ENCODE assay signal across 1 cellular context in the genomic region with DNA sequence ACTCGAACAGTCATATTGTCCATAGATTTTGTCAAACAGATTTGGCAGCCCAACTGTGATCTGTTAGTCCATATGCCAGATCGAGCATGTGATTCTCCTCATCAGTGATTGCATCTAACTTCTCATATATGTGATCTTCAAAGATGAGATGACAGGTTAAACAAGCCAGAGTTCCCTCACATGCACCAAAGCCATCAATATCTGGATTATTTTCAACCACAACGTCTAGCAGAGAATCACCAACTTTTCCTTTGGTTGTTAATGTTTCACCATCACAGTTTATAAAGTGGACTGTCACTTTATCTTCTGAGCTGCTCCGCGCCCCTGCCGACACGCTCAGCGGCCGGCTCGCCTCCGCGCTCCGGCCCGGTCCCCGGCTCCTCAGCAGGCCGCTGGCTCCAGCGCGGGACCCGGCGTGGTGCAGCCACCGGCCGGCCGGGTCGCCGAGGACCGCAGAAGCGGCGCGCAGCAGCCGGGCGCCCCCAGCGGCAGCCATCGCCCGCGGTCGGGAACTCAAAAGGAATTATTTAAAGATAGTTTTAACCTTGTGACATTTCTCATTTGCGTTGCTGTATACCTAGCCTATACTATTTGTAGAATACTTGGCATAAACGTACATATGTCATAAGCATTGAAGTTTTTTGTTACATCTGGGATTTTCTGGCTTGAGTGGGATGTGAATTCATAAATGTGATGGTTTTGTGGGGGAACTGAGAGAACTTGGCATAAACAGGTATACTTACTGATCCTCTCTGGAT.
TF ChIP-seq lines count a peak whose summit lies in the region.

No MANE protein-coding gene starts in this region.

TF ChIP-seq in GM23338, 12 proteins besides CTCF, POLR2A, EP300 and RAD21 (continued from another document):
- TF ChIP-seq, protein P1, sequence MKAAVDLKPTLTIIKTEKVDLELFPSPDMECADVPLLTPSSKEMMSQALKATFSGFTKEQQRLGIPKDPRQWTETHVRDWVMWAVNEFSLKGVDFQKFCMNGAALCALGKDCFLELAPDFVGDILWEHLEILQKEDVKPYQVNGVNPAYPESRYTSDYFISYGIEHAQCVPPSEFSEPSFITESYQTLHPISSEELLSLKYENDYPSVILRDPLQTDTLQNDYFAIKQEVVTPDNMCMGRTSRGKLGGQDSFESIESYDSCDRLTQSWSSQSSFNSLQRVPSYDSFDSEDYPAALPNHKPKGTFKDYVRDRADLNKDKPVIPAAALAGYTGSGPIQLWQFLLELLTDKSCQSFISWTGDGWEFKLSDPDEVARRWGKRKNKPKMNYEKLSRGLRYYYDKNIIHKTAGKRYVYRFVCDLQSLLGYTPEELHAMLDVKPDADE (IDR thresholded peaks at IDR 0.05), result no peak
- TF ChIP-seq ZNF114 (CRISPR knock-in tag; IDR thresholded peaks at IDR 0.05) (no peak), ZNF331 (CRISPR knock-in tag; IDR thresholded peaks at IDR 0.05; ENCODE audit: low read depth) (no peak), EZH2phosphoT487 (IDR thresholded peaks at IDR 0.05; ENCODE audit: unreplicated experiment) (no peak), EZH2 (IDR thresholded peaks at IDR 0.05; ENCODE audit: low read depth, unreplicated experiment) (no peak), STAT1 (IDR thresholded peaks at IDR 0.05; ENCODE audit: unreplicated experiment) (no peak), NANOG (IDR thresholded peaks at IDR 0.05; ENCODE audit: borderline replicate concordance) (no peak), CREB1 (CRISPR knock-in tag; IDR thresholded peaks at IDR 0.05; ENCODE audit: low read depth) (no peak)
- TF ChIP-seq, protein P2, sequence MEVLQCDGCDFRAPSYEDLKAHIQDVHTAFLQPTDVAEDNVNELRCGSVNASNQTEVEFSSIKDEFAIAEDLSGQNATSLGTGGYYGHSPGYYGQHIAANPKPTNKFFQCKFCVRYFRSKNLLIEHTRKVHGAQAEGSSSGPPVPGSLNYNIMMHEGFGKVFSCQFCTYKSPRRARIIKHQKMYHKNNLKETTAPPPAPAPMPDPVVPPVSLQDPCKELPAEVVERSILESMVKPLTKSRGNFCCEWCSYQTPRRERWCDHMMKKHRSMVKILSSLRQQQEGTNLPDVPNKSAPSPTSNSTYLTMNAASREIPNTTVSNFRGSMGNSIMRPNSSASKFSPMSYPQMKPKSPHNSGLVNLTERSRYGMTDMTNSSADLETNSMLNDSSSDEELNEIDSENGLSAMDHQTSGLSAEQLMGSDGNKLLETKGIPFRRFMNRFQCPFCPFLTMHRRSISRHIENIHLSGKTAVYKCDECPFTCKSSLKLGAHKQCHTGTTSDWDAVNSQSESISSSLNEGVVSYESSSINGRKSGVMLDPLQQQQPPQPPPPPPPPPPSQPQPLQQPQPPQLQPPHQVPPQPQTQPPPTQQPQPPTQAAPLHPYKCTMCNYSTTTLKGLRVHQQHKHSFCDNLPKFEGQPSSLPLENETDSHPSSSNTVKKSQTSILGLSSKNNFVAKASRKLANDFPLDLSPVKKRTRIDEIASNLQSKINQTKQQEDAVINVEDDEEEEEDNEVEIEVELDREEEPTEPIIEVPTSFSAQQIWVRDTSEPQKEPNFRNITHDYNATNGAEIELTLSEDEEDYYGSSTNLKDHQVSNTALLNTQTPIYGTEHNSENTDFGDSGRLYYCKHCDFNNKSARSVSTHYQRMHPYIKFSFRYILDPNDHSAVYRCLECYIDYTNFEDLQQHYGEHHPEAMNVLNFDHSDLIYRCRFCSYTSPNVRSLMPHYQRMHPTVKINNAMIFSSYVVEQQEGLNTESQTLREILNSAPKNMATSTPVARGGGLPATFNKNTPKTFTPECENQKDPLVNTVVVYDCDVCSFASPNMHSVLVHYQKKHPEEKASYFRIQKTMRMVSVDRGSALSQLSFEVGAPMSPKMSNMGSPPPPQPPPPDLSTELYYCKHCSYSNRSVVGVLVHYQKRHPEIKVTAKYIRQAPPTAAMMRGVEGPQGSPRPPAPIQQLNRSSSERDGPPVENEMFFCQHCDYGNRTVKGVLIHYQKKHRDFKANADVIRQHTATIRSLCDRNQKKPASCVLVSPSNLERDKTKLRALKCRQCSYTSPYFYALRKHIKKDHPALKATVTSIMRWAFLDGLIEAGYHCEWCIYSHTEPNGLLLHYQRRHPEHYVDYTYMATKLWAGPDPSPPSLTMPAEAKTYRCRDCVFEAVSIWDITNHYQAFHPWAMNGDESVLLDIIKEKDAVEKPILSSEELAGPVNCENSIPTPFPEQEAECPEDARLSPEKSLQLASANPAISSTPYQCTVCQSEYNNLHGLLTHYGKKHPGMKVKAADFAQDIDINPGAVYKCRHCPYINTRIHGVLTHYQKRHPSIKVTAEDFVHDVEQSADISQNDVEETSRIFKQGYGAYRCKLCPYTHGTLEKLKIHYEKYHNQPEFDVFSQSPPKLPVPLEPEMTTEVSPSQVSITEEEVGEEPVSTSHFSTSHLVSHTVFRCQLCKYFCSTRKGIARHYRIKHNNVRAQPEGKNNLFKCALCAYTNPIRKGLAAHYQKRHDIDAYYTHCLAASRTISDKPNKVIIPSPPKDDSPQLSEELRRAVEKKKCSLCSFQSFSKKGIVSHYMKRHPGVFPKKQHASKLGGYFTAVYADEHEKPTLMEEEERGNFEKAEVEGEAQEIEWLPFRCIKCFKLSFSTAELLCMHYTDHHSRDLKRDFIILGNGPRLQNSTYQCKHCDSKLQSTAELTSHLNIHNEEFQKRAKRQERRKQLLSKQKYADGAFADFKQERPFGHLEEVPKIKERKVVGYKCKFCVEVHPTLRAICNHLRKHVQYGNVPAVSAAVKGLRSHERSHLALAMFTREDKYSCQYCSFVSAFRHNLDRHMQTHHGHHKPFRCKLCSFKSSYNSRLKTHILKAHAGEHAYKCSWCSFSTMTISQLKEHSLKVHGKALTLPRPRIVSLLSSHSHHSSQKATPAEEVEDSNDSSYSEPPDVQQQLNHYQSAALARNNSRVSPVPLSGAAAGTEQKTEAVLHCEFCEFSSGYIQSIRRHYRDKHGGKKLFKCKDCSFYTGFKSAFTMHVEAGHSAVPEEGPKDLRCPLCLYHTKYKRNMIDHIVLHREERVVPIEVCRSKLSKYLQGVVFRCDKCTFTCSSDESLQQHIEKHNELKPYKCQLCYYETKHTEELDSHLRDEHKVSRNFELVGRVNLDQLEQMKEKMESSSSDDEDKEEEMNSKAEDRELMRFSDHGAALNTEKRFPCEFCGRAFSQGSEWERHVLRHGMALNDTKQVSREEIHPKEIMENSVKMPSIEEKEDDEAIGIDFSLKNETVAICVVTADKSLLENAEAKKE (CRISPR knock-in tag; IDR thresholded peaks at IDR 0.05), result no peak
- TF ChIP-seq, protein P3, sequence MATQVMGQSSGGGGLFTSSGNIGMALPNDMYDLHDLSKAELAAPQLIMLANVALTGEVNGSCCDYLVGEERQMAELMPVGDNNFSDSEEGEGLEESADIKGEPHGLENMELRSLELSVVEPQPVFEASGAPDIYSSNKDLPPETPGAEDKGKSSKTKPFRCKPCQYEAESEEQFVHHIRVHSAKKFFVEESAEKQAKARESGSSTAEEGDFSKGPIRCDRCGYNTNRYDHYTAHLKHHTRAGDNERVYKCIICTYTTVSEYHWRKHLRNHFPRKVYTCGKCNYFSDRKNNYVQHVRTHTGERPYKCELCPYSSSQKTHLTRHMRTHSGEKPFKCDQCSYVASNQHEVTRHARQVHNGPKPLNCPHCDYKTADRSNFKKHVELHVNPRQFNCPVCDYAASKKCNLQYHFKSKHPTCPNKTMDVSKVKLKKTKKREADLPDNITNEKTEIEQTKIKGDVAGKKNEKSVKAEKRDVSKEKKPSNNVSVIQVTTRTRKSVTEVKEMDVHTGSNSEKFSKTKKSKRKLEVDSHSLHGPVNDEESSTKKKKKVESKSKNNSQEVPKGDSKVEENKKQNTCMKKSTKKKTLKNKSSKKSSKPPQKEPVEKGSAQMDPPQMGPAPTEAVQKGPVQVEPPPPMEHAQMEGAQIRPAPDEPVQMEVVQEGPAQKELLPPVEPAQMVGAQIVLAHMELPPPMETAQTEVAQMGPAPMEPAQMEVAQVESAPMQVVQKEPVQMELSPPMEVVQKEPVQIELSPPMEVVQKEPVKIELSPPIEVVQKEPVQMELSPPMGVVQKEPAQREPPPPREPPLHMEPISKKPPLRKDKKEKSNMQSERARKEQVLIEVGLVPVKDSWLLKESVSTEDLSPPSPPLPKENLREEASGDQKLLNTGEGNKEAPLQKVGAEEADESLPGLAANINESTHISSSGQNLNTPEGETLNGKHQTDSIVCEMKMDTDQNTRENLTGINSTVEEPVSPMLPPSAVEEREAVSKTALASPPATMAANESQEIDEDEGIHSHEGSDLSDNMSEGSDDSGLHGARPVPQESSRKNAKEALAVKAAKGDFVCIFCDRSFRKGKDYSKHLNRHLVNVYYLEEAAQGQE (IDR thresholded peaks at IDR 0.05; ENCODE audit: unreplicated experiment), result no peak
